In genomic region chr17:67050476-67051154, GRCh38 we compare ENCODE assay signal across 1 cellular context.
TF ChIP-seq lines count a peak whose summit lies in the region.

No MANE protein-coding gene starts in this region.

TF ChIP-seq in WTC11, 78 proteins besides CTCF, POLR2A, EP300 and RAD21 (continued from another document):
- TF ChIP-seq ZBTB43 (CRISPR knock-in tag; IDR thresholded peaks at IDR 0.05) (no peak), ZNF671 (CRISPR knock-in tag; IDR thresholded peaks at IDR 0.05) (no peak), AR (CRISPR knock-in tag; IDR thresholded peaks at IDR 0.05) (no peak)
